Comparison of ENCODE assay signal across 8 cellular contexts in the genomic region with DNA sequence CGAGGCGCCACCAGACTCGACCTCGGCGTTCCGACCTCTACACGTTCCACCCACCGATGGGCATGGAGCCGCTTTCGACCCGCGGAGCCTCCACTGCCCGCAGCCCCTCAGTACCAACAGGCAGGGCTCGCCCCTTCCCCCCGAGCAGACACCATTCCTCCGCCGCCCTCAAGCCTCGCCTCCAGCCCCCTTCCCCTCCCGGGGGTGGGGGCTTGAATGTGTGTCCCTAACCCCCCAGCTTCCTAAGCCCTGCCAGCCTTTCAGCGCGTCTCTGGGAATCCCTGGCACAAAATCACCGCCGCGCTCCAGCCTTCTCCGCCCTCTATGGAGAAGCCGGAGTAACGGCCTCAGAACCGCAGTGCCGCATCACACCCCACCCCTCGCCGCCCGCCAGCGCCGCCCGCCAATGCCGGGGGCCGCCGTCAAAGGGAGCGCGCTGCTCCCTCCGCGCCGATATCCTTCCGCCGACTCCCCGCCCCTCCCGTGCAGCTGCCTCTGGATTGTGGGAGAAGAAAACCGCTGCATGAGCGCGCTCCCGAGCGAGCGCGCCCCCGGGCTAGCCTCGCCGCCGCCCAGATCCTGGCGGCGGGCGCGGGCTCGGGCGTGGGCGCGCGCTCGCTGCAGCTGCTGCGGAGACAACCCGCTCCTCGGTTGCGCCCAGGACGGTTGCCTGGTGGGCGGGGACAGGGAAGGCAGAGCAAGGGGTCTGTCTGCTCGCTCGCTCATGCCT. TPM values are rescaled to one million over a fixed set of nuclear protein-coding genes. Genes with fewer than 3 reads are reported as not detected.
A peak's percentile ranks its signal among the peaks of the same experiment; 100 is the strongest.
DNase-seq lines count a peak whose midpoint lies in the region; ATAC-seq and TF ChIP-seq lines count a peak whose summit lies in the region.

A gene with protein sequence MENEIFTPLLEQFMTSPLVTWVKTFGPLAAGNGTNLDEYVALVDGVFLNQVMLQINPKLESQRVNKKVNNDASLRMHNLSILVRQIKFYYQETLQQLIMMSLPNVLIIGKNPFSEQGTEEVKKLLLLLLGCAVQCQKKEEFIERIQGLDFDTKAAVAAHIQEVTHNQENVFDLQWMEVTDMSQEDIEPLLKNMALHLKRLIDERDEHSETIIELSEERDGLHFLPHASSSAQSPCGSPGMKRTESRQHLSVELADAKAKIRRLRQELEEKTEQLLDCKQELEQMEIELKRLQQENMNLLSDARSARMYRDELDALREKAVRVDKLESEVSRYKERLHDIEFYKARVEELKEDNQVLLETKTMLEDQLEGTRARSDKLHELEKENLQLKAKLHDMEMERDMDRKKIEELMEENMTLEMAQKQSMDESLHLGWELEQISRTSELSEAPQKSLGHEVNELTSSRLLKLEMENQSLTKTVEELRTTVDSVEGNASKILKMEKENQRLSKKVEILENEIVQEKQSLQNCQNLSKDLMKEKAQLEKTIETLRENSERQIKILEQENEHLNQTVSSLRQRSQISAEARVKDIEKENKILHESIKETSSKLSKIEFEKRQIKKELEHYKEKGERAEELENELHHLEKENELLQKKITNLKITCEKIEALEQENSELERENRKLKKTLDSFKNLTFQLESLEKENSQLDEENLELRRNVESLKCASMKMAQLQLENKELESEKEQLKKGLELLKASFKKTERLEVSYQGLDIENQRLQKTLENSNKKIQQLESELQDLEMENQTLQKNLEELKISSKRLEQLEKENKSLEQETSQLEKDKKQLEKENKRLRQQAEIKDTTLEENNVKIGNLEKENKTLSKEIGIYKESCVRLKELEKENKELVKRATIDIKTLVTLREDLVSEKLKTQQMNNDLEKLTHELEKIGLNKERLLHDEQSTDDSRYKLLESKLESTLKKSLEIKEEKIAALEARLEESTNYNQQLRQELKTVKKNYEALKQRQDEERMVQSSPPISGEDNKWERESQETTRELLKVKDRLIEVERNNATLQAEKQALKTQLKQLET (N-terminal part only) (minus strand): TSS at position 343 of the 730 bp plus-strand sequence. CDS start 777 bp downstream, outside the sequence.

- POLR2A ChIA-PET in CD4-positive, alpha-beta memory T cell (lab: Charles Lee; ENCODE audit: partially characterized antibody), result interaction anchor here (0.6 to 2.7 kb wide), 11 partner anchors 9 to 369 kb away, joined by 3 to 15 read pairs (median 4); a partner anchor contains a TSS
- POLR2A ChIA-PET in activated CD4-positive, alpha-beta memory T cell treated with anti-CD3 and anti-CD28 coated beads, Interleukin-2, amount 10 ng/mL, durations not matched to agents 7 days and 5 days (lab: Charles Lee), result interaction anchor here (0.6 to 1.5 kb wide), 7 partner anchors 99 to 366 kb away, joined by 3 to 5 read pairs (median 3); a partner anchor contains a TSS

- peak within 1 kb of the TSS; percentile 85 to 94 for H3K4me3 ChIP-seq in CD4-positive, alpha-beta memory T cell (ENCODE audit: low read length in 2 of 2)
- H3K4me3 ChIP-seq in ectodermal cell (ENCODE audit: insufficient read depth, low read depth, low read length) (peak within 1 kb of the TSS; percentile 67), lower lobe of right lung (peak within 1 kb of the TSS; percentile 82)

- peaks cover 0 to 9% of the 10 kb centered on the region in 2 donors for H3K36me3 Mint-ChIP-seq in CD4-positive, alpha-beta memory T cell
- no peaks in the 10 kb centered on the region for H3K36me3 Mint-ChIP-seq in activated CD4-positive, alpha-beta memory T cell treated with anti-CD3 and anti-CD28 coated beads, Interleukin-2, amount 10 ng/mL, durations not matched to agents 7 days and 5 days (ENCODE audit: low read depth)

- intact Hi-C loops in CD4-positive, alpha-beta memory T cell (cut with micrococcal nuclease), result loop anchor here (1.0 to 10.0 kb wide), 8 partner anchors 100 to 695 kb away; a partner anchor contains a TSS
- intact Hi-C loops in lower lobe of right lung (cut with DNase I), result no loop called here

- peak within 1 kb of the TSS; percentile 57 for H3K27ac ChIP-seq in CD4-positive, alpha-beta memory T cell (ENCODE audit: low read depth, low read length)
- peak within 1 kb of the TSS; percentile 81 for H3K27ac ChIP-seq in ectodermal cell (ENCODE audit: insufficient read depth, low read depth, low read length, poor library complexity, severe bottlenecking)
- H3K27ac ChIP-seq in lower lobe of right lung, result peak within 1 kb of the TSS; percentile 88

- CTCF ChIA-PET in CD4-positive, alpha-beta memory T cell (lab: Charles Lee; ENCODE audit: partially characterized antibody), result interaction anchor here (1.5 kb wide), 1 partner anchor 100 kb away, joined by 5 read pairs; a partner anchor contains a TSS
- CTCF ChIA-PET in activated CD4-positive, alpha-beta memory T cell treated with anti-CD3 and anti-CD28 coated beads, Interleukin-2, amount 10 ng/mL, durations not matched to agents 7 days and 5 days (lab: Charles Lee), result interaction anchor here (1.3 kb wide), 1 partner anchor 12 kb away, joined by 3 read pairs; no protein-coding TSS in a partner anchor

- H3K4me3 Mint-ChIP-seq in CD4-positive, alpha-beta memory T cell, result peak within 1 kb of the TSS; percentile 77 to 96 (median 94)
- peak within 1 kb of the TSS; percentile 83 for H3K4me3 Mint-ChIP-seq in activated CD4-positive, alpha-beta memory T cell treated with anti-CD3 and anti-CD28 coated beads, Interleukin-2, amount 10 ng/mL, durations not matched to agents 7 days and 5 days

- peaks cover 20 to 41% (median 30%) of the 10 kb centered on the region in 4 donors for H3K4me1 Mint-ChIP-seq in CD4-positive, alpha-beta memory T cell
- H3K4me1 Mint-ChIP-seq in activated CD4-positive, alpha-beta memory T cell treated with anti-CD3 and anti-CD28 coated beads, Interleukin-2, amount 10 ng/mL, durations not matched to agents 7 days and 5 days, result peaks cover 28% of the 10 kb centered on the region

- H3K36me3 ChIP-seq in CD4-positive, alpha-beta memory T cell (ENCODE audit: insufficient read depth, low read length), result no peaks in the 10 kb centered on the region
- H3K36me3 ChIP-seq in ectodermal cell (ENCODE audit: control insufficient read depth, insufficient read depth, low read length), result no peaks in the 10 kb centered on the region
- H3K36me3 ChIP-seq in lower lobe of right lung, result no peaks in the 10 kb centered on the region

- H3K27ac Mint-ChIP-seq in CD4-positive, alpha-beta memory T cell, result peak within 1 kb of the TSS; percentile 83 to 95 (median 91)
- H3K27ac Mint-ChIP-seq in activated CD4-positive, alpha-beta memory T cell treated with anti-CD3 and anti-CD28 coated beads, Interleukin-2, amount 10 ng/mL, durations not matched to agents 7 days and 5 days, result peak within 1 kb of the TSS; percentile 37

- peak; percentile 86 to 88 (median 86) for DNase-seq in CD4-positive, alpha-beta memory T cell
- DNase-seq in HK-2 (ENCODE audit: unreplicated experiment), result peak; percentile 96
- peak; percentile 98 for DNase-seq in NCI-H82 treated with DMSO at 0.1 percent for 48 hours (lab: John Stamatoyannopoulos, UW; ENCODE audit: unreplicated experiment)
- peak; percentile 85 for DNase-seq in activated CD4-positive, alpha-beta memory T cell treated with anti-CD3 and anti-CD28 coated beads, Interleukin-2, amount 10 ng/mL, durations not matched to agents 7 days and 5 days
- DNase-seq in lower lobe of right lung, result peak; percentile 95
- DNase-seq in stimulated activated CD4-positive, alpha-beta T cell treated with anti-CD3 and anti-CD28 coated beads, TNF-alpha, amount 100 ng/mL, for 1 hour (ENCODE audit: low read depth in 3 of 3, low spot score in 1 of 3), result peak; percentile 64 to 86 (median 76)

- TF ChIP-seq CTCF in lower lobe of right lung (IDR thresholded peaks at IDR 0.05), result peak; percentile 38

- peaks cover 1 to 2% of the 10 kb centered on the region in 2 donors for H3K27me3 Mint-ChIP-seq in CD4-positive, alpha-beta memory T cell
- peaks cover 28% of the 10 kb centered on the region for H3K27me3 Mint-ChIP-seq in activated CD4-positive, alpha-beta memory T cell treated with anti-CD3 and anti-CD28 coated beads, Interleukin-2, amount 10 ng/mL, durations not matched to agents 7 days and 5 days

- peaks cover 21% of the 10 kb centered on the region for H3K4me1 ChIP-seq in CD4-positive, alpha-beta memory T cell (ENCODE audit: insufficient read depth, low read length)
- H3K4me1 ChIP-seq in ectodermal cell (ENCODE audit: control insufficient read depth, insufficient read depth, low read length) (no peaks in the 10 kb centered on the region), lower lobe of right lung (peaks cover 18% of the 10 kb centered on the region)

- H3K9me3 ChIP-seq in CD4-positive, alpha-beta memory T cell (ENCODE audit: control insufficient read depth in 1 of 2, low read length in 2 of 2), result no peaks in the 10 kb centered on the region
- no peaks in the 10 kb centered on the region for H3K9me3 ChIP-seq in ectodermal cell (ENCODE audit: control insufficient read depth, low read length)
- H3K9me3 ChIP-seq in lower lobe of right lung, result no peaks in the 10 kb centered on the region

- no peaks in the 10 kb centered on the region for H3K27me3 ChIP-seq in CD4-positive, alpha-beta memory T cell (ENCODE audit: insufficient read depth, low read length)
- H3K27me3 ChIP-seq in ectodermal cell (ENCODE audit: control insufficient read depth, insufficient read depth, low read length, poor library complexity, severe bottlenecking) (no peaks in the 10 kb centered on the region), lower lobe of right lung (ENCODE audit: low read depth) (no peaks in the 10 kb centered on the region)

- peaks cover 0 to 3% (median 0%) of the 10 kb centered on the region in 8 donors for H3K9me3 Mint-ChIP-seq in CD4-positive, alpha-beta memory T cell
- H3K9me3 Mint-ChIP-seq in activated CD4-positive, alpha-beta memory T cell treated with anti-CD3 and anti-CD28 coated beads, Interleukin-2, amount 10 ng/mL, durations not matched to agents 7 days and 5 days, result no peaks in the 10 kb centered on the region

- 0% methylated on average over 76 of the region's 76 CpGs for WGBS in ectodermal cell, 2 experiments

- ATAC-seq in GM19452 (IDR thresholded peaks at IDR 0.05; ENCODE audit: unreplicated experiment), result peak; percentile 84
- peak; percentile 98 to 99 for ATAC-seq in lower lobe of right lung

RNA-seq across cellular contexts. Expression of the gene that starts here (rescaled TPM):
- total RNA-seq in CD4-positive, alpha-beta memory T cell, result 10 to 100 TPM; 18.7 to 19.1 TPM
- 1 to 10 TPM in 1 of 2 donors, under 1 TPM in 1; 0.53 to 8.9 TPM for polyA plus RNA-seq in CD4-positive, alpha-beta memory T cell
- 10 to 100 TPM; 11.4 to 11.7 TPM for total RNA-seq in activated CD4-positive, alpha-beta memory T cell treated with anti-CD3 and anti-CD28 coated beads, Interleukin-2, amount 10 ng/mL, durations not matched to agents 7 days and 5 days
- polyA plus RNA-seq in ectodermal cell (2013, experiment 1 of 4), result 80.6 TPM
- 85.3 TPM for polyA plus RNA-seq in ectodermal cell (2013, experiment 2 of 4)
- polyA plus RNA-seq in ectodermal cell (2013, experiment 3 of 4), result 72.6 TPM
- polyA plus RNA-seq in ectodermal cell (2013, experiment 4 of 4), result 74.8 TPM
- total RNA-seq in lower lobe of right lung, result 119 TPM

Comparison
In these comparisons a context has a peak if more than half of its experiments do, and no peak if none do; other contexts are left out.
1. Peak in every context shown above with its lines: DNase-seq, ATAC-seq, H3K4me3 ChIP-seq and H3K27ac ChIP-seq.